35 cellular contexts compared by ENCODE assay signal in the genomic region with DNA sequence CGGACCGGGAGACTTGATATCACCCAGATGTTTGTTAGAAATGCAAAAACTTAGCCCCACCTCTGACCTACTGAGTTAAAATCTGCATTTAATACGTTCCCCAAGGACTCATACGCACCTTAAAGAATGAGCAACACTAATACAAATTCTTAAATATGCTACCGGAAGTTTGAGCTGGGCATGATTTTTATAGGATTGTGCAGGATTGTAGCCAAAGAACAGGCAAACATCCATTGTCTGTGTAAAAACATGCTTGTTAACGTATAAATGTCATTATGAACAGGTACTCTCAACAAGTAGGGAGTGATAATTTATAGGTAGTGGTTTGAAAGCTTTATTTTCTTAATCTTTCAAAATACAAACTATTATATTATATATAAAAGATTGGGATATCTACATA.
"Had no signal": no experiment of that assay in that cellular context is flagged by ENCODE, and none has a peak within 500 bp of the region (broad histone marks: within the 10 kb centered on the region; RNA-seq: fewer than 3 reads in every experiment).

No MANE protein-coding gene starts in this region.

- H3K4me3 ChIP-seq: MG63 had no signal

- DNase-seq: Karpas-422, Kasumi-1, MG63, MM.1S, MV-4-11, NCI-H1048, NCI-H1092, NCI-H1092 treated with DMSO at 0.1 percent for 48 hours, NCI-H1105, NCI-H1105 treated with DMSO at 0.1 percent for 48 hours, NCI-H1417, NCI-H1417 treated with DMSO at 0.1 percent for 48 hours, NCI-H1436, NCI-H1436 treated with DMSO at 0.1 percent for 48 hours, NCI-H146, NCI-H1694, NCI-H1694 treated with DMSO at 0.1 percent for 48 hours, NCI-H187, NCI-H187 treated with DMSO at 0.1 percent for 48 hours, NCI-H1930, NCI-H2029, NCI-H2029 treated with DMSO at 0.1 percent for 48 hours, NCI-H2081, NCI-H2081 treated with DMSO at 0.1 percent for 48 hours, NCI-H2107, NCI-H2171, NCI-H2171 treated with DMSO at 0.1 percent for 48 hours, NCI-H2227 treated with DMSO at 0.1 percent for 48 hours, NCI-H226, NCI-H345, NCI-H446, NCI-H446 treated with DMSO at 0.1 percent for 48 hours, NCI-H510A, NCI-H510A treated with DMSO at 0.1 percent for 48 hours had no signal

- H3K27ac ChIP-seq: KMS-11 had no signal
